16 cellular contexts compared by ENCODE assay signal in genomic region chr12:56778756-56779155, GRCh38. TPM values are rescaled to one million over a fixed set of nuclear protein-coding genes. Genes with fewer than 3 reads are reported as not detected.
A peak's percentile ranks its signal among the peaks of the same experiment; 100 is the strongest.
DNase-seq lines count a peak whose midpoint lies in the region; TF ChIP-seq lines count a peak whose summit lies in the region.
"Had no signal": no experiment of that assay in that cellular context is flagged by ENCODE, and none has a peak within 500 bp of the region (broad histone marks: within the 10 kb centered on the region; RNA-seq: fewer than 3 reads in every experiment).

No MANE protein-coding gene starts in this region.

- H3K4me3 ChIP-seq in endodermal cell (ENCODE audit: low read length) (no peak overlapping the region), testis (peak overlapping the region; percentile 29 to 31)
- H3K4me3 ChIP-seq: BLaER1 had no signal

- H3K27ac Mint-ChIP-seq in endodermal cell: no peak overlapping the region
- H3K27ac Mint-ChIP-seq: CD4-positive, alpha-beta T cell; CD8-positive, alpha-beta T cell had no signal

- CTCF ChIA-PET in HEK293T (lab: Yijun Ruan, JAX): no interaction called here

- POLR2A ChIA-PET in HEK293T (lab: Yijun Ruan, JAX): no interaction called here

- H3K4me3 Mint-ChIP-seq in endodermal cell: no peak overlapping the region
- H3K4me3 Mint-ChIP-seq: CD4-positive, alpha-beta T cell; CD8-positive, alpha-beta T cell had no signal

- H3K36me3 ChIP-seq in endodermal cell (ENCODE audit: control insufficient read depth, insufficient read depth, low read length) (no peaks in the 10 kb centered on the region), testis (ENCODE audit: low read depth, missing control alignments) (no peaks in the 10 kb centered on the region)
- H3K36me3 ChIP-seq: BE2C, BLaER1 had no signal

- TF ChIP-seq POLR2A in testis (IDR thresholded peaks at IDR 0.05): no peak

- H3K4me1 ChIP-seq in endodermal cell (ENCODE audit: control insufficient read depth, insufficient read depth, low read length) (no peaks in the 10 kb centered on the region), testis (peaks cover 6% of the 10 kb centered on the region)
- H3K4me1 ChIP-seq: BE2C, Caco-2 had no signal

- H3K27me3 Mint-ChIP-seq in endodermal cell (ENCODE audit: insufficient read depth): no peaks in the 10 kb centered on the region
- H3K27me3 Mint-ChIP-seq: CD4-positive, alpha-beta T cell had no signal

- peaks cover 6% of the 10 kb centered on the region for H3K9me3 ChIP-seq in endodermal cell (ENCODE audit: control insufficient read depth, low read length)
- no peaks in the 10 kb centered on the region for H3K9me3 ChIP-seq in testis
- H3K9me3 ChIP-seq: BE2C, Caco-2 had no signal

- TF ChIP-seq CTCF in C4-2B (conservative IDR thresholded peaks at IDR 0.05) (no peak), endodermal cell (conservative IDR thresholded peaks at IDR 0.05) (no peak), testis (IDR thresholded peaks at IDR 0.05) (no peak)

- intact Hi-C loops in testis (cut with DNase I; ENCODE audit: low total_unique reads): loop anchor here (10.0 kb wide), 1 partner anchor 216 kb away; a partner anchor contains a TSS

- H3K4me1 Mint-ChIP-seq in endodermal cell: no peaks in the 10 kb centered on the region

- peaks cover 37% of the 10 kb centered on the region for H3K9me3 Mint-ChIP-seq in endodermal cell
- H3K9me3 Mint-ChIP-seq: CD4-positive, alpha-beta T cell; CD8-positive, alpha-beta T cell had no signal

- H3K36me3 Mint-ChIP-seq in endodermal cell (ENCODE audit: low read depth): peaks cover 3% of the 10 kb centered on the region
- H3K36me3 Mint-ChIP-seq: CD8-positive, alpha-beta T cell had no signal

- H3K9ac ChIP-seq in endodermal cell (ENCODE audit: extremely low read depth, low read length, poor library complexity, severe bottlenecking): no peak overlapping the region
- H3K9ac ChIP-seq: BLaER1 had no signal

- DNase-seq in endodermal cell (peak; percentile 29), testis (peak; percentile 44), HEK293T (ENCODE audit: extremely low spot score) (no peak), AG08396 (ENCODE audit: low spot score) (no peak)
- DNase-seq: 8988T; ACHN; BE2C; C1 segment of cervical spinal cord; Caco-2; Calu3; CD4-positive, alpha-beta T cell; CD8-positive, alpha-beta T cell; DMS79 treated with DMSO at 0.1 percent for 48 hours; GF-D8 had no signal

- WGBS in endodermal cell (ENCODE audit: insufficient coverage in 1 of 2, insufficient read length in 1 of 2), 2 experiments: 92 to 97% methylated on average over 10 to 16 of the region's 17 CpGs
- 54 to 81% methylated on average over 17 of the region's 17 CpGs for WGBS in testis, 2 donors

- H3K27me3 ChIP-seq in endodermal cell (ENCODE audit: control insufficient read depth, insufficient read depth, low read length, poor library complexity, severe bottlenecking): no peaks in the 10 kb centered on the region
- H3K27me3 ChIP-seq in testis: no peaks in the 10 kb centered on the region
- H3K27me3 ChIP-seq: BE2C, BLaER1 had no signal

- H3K27ac ChIP-seq in C4-2B: peak overlapping the region; percentile 5
- H3K27ac ChIP-seq in endodermal cell (ENCODE audit: low read depth, low read length): no peak overlapping the region
- H3K27ac ChIP-seq in testis: no peak overlapping the region
- H3K27ac ChIP-seq: BLaER1 had no signal

TF ChIP-seq in HEK293T, 16 proteins besides CTCF, POLR2A, EP300 and RAD21:
- no peak for TF ChIP-seq SP1 (IDR thresholded peaks at IDR 0.05)
- no peak for TF ChIP-seq BHLHE40 (IDR thresholded peaks at IDR 0.05; ENCODE audit: borderline replicate concordance)
- no peak for TF ChIP-seq LEF1 (IDR thresholded peaks at IDR 0.05; ENCODE audit: borderline replicate concordance)

RNA-seq across cellular contexts. Expression of gene HSD17B6, which starts 15.6 kb away (rescaled TPM):
- under 1 TPM; 0.57 to 0.89 TPM for total RNA-seq in endodermal cell
- 3.2 TPM for polyA plus RNA-seq in endodermal cell (2013, experiment 1 of 2)
- 1.4 TPM for polyA plus RNA-seq in endodermal cell (2013, experiment 2 of 2)
- total RNA-seq in testis: 10 to 100 TPM in 1 of 2 donors, 1 to 10 TPM in 1; 9.8 to 12.0 TPM
- polyA plus RNA-seq in testis (ENCODE audit: insufficient read depth, low read depth, low replicate concordance): 36.1 TPM
- total RNA-seq: CD4-positive, alpha-beta T cell had no signal

RNA-seq across cellular contexts. Expression of gene PRIM1, which starts 26.6 kb away (rescaled TPM):
- total RNA-seq in endodermal cell: 10 to 100 TPM; 34.8 to 44.2 TPM
- 50.0 TPM for polyA plus RNA-seq in endodermal cell (2013, experiment 1 of 2)
- polyA plus RNA-seq in endodermal cell (2013, experiment 2 of 2): 46.0 TPM
- total RNA-seq in testis: 10 to 100 TPM; 20.5 to 29.9 TPM
- polyA plus RNA-seq in testis (ENCODE audit: insufficient read depth, low read depth, low replicate concordance): 21.8 TPM

RNA-seq across cellular contexts. Expression of gene NACA, which starts 53.7 kb away (rescaled TPM):
- total RNA-seq in endodermal cell: 100 to 1,000 TPM; 817 to 958 TPM
- 1,626 TPM for polyA plus RNA-seq in endodermal cell (2013, experiment 1 of 2)
- polyA plus RNA-seq in endodermal cell (2013, experiment 2 of 2): 1,491 TPM
- 100 to 1,000 TPM; 431 to 696 TPM for total RNA-seq in testis
- 866 TPM for polyA plus RNA-seq in testis (ENCODE audit: insufficient read depth, low read depth, low replicate concordance)

Comparison
In these comparisons a context has a peak if more than half of its experiments do, and no peak if none do; other contexts are left out.
1. DNase-seq: peak in endodermal cell (single experiment) and testis (single experiment); none in HEK293T (single experiment) and AG08396 (single experiment).
2. RNA of gene HSD17B6, which starts 15.6 kb away (total RNA-seq): 9.8 to 12.0 TPM in testis; 0.57 to 0.89 TPM in endodermal cell; every median in the first group is over 4 times any median in the second.